ENCODE assay signal across 2 cellular contexts in genomic region chrX:106183685-106184084, GRCh38. TPM values are rescaled to one million over a fixed set of nuclear protein-coding genes. Genes with fewer than 3 reads are reported as not detected.
"Had no signal": no experiment of that assay in that cellular context is flagged by ENCODE, and none has a peak within 500 bp of the region (broad histone marks: within the 10 kb centered on the region; RNA-seq: fewer than 3 reads in every experiment).

No MANE protein-coding gene starts in this region.

RNA-seq across cellular contexts. Expression of gene PWWP3B, which starts 15.6 kb away (rescaled TPM):
- total RNA-seq: G401, GM12878 had no signal
